ENCODE assay signal across 10 cellular contexts in the genomic region with DNA sequence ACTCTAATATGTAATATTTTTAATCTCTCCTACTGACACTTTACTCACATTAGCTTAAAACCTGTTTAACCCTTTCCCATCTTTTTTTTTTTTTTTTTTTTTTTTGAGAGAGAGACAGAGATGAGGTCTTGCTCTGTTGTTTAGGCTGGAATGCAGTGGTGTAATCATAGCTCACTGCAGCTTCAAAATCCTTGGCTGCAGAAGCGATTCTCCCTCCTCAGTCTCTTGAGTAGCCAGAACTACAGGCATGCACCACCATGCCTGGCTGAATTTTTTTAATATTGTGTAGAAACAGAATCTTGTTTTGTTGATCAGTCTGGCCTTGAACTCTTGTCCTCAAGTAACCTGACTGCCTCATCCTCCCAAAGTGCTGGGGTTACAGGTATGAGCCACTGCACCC. TPM values are rescaled to one million over a fixed set of nuclear protein-coding genes. Genes with fewer than 3 reads are reported as not detected.
"Had no signal": no experiment of that assay in that cellular context is flagged by ENCODE, and none has a peak within 500 bp of the region (broad histone marks: within the 10 kb centered on the region; RNA-seq: fewer than 3 reads in every experiment).

No MANE protein-coding gene starts in this region.

- FAIRE-seq: urothelium cell line had no signal

- H3K27me3 ChIP-seq: colonic mucosa, esophagus muscularis mucosa had no signal

- ATAC-seq: stimulated activated memory B cell treated with anti-CD40 and anti-IgM and Interleukin-4, amounts not matched to agents 10 μg/mL and 1 μg/mL and 100 μg/mL, for 72 hours had no signal

- H3K9me3 ChIP-seq: colonic mucosa had no signal

- H3K27ac ChIP-seq: colonic mucosa, esophagus muscularis mucosa had no signal

- H3K4me3 ChIP-seq: colonic mucosa, esophagus muscularis mucosa had no signal

- DNase-seq: activated CD4-positive, alpha-beta T cell treated with anti-CD3 and anti-CD28 coated beads for 1 hour; activated naive CD4-positive, alpha-beta T cell treated with anti-CD3 and anti-CD28 coated beads, Interleukin-2, amount 10 ng/mL, durations not matched to agents 7 days and 5 days; hippocampal formation; stimulated activated CD4-positive, alpha-beta T cell treated with anti-CD3 and anti-CD28 coated beads, Interleukin-2, amount 100 ng/mL, for 48 hours; T-helper 9 cell had no signal

- H3K36me3 ChIP-seq: colonic mucosa, esophagus muscularis mucosa had no signal

- H3K4me1 ChIP-seq: colonic mucosa had no signal

RNA-seq across cellular contexts. Expression of gene PAMR1, which starts 37.3 kb away (rescaled TPM):
- total RNA-seq: activated T-helper 2 cell treated with anti-CD3 and anti-CD28 coated beads, Interferon-gamma antibody, Interleukin-2, Interleukin-4, amounts not matched to agents 10 μg/mL and 5 μg/mL and 100 μg/mL, durations not matched to agents 14 hours and 24 hours and 36 hours had no signal
